Comparison of ENCODE assay signal across 1 cellular context in the genomic region with DNA sequence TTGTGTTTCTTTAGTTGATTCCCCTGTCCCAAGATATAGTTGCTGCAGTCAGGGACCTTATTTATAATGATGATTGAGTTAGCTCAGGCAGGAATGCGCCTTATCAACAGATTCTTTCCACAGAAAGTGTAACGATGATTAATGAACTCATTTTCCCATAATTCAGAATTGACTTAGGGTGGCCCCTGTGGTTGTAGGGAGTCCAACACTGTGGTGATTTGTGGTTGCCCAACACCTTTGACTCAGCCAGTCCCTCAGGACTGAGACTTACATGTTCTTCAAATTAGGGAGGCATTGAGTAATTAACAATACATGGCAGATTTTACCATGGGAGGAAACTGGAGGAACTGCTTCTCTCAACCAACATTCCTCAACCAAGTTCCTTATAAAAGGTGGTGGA.
TF ChIP-seq lines count a peak whose summit lies in the region.

No MANE protein-coding gene starts in this region.

TF ChIP-seq in GM12878, 131 proteins besides CTCF, POLR2A, EP300 and RAD21 (continued from another document):
- TF ChIP-seq, protein P1, sequence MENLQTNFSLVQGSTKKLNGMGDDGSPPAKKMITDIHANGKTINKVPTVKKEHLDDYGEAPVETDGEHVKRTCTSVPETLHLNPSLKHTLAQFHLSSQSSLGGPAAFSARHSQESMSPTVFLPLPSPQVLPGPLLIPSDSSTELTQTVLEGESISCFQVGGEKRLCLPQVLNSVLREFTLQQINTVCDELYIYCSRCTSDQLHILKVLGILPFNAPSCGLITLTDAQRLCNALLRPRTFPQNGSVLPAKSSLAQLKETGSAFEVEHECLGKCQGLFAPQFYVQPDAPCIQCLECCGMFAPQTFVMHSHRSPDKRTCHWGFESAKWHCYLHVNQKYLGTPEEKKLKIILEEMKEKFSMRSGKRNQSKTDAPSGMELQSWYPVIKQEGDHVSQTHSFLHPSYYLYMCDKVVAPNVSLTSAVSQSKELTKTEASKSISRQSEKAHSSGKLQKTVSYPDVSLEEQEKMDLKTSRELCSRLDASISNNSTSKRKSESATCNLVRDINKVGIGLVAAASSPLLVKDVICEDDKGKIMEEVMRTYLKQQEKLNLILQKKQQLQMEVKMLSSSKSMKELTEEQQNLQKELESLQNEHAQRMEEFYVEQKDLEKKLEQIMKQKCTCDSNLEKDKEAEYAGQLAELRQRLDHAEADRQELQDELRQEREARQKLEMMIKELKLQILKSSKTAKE (IDR thresholded peaks at IDR 0.05; ENCODE audit: low read depth, poor library complexity, severe bottlenecking) = peak; percentile 12
- TF ChIP-seq, protein P2, sequence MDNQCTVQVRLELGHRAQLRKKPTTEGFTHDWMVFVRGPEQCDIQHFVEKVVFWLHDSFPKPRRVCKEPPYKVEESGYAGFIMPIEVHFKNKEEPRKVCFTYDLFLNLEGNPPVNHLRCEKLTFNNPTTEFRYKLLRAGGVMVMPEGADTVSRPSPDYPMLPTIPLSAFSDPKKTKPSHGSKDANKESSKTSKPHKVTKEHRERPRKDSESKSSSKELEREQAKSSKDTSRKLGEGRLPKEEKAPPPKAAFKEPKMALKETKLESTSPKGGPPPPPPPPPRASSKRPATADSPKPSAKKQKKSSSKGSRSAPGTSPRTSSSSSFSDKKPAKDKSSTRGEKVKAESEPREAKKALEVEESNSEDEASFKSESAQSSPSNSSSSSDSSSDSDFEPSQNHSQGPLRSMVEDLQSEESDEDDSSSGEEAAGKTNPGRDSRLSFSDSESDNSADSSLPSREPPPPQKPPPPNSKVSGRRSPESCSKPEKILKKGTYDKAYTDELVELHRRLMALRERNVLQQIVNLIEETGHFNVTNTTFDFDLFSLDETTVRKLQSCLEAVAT (IDR thresholded peaks at IDR 0.05) = peak; percentile 48; the same call in 1 of the 2 replicates
- TF ChIP-seq DPF2 (IDR thresholded peaks at IDR 0.05) (peak; percentile 46; the same call in 1 of the 2 replicates), MTA2 (IDR thresholded peaks at IDR 0.05; ENCODE audit: low read depth) (peak; percentile 88), ZSCAN29 (IDR thresholded peaks at IDR 0.05) (no peak), MEF2B (IDR thresholded peaks at IDR 0.05; ENCODE audit: partially characterized antibody, poor library complexity, severe bottlenecking) (peak; percentile 65), ZZZ3 (IDR thresholded peaks at IDR 0.05; ENCODE audit: control insufficient read depth, insufficient read length, low read depth) (no peak), BCL11A (IDR thresholded peaks at IDR 0.05; ENCODE audit: low read depth, low read length) (peak; percentile 31; the same call in 1 of the 2 replicates), RELA (IDR thresholded peaks at IDR 0.05; ENCODE audit: borderline replicate concordance, partially characterized antibody) (peak; percentile 24), IKZF1 (conservative IDR thresholded peaks at IDR 0.05) (peak; percentile 78), GATAD2B (conservative IDR thresholded peaks at IDR 0.05; ENCODE audit: low read depth) (peak; percentile 59), TBL1XR1 (IDR thresholded peaks at IDR 0.05; ENCODE audit: low read depth, low read length) (no peak), SUPT20H (IDR thresholded peaks at IDR 0.05; ENCODE audit: borderline replicate concordance, control insufficient read depth, low read depth, low read length) (no peak), ETV6 (conservative IDR thresholded peaks at IDR 0.05 in 1 of 2, IDR thresholded peaks at IDR 0.05 in 1 of 2; ENCODE audit: borderline replicate concordance in 1 of 2, low read depth in 1 of 2) (no peak), CBX5 (IDR thresholded peaks at IDR 0.05; ENCODE audit: low read depth) (no peak)
- TF ChIP-seq, protein P3, sequence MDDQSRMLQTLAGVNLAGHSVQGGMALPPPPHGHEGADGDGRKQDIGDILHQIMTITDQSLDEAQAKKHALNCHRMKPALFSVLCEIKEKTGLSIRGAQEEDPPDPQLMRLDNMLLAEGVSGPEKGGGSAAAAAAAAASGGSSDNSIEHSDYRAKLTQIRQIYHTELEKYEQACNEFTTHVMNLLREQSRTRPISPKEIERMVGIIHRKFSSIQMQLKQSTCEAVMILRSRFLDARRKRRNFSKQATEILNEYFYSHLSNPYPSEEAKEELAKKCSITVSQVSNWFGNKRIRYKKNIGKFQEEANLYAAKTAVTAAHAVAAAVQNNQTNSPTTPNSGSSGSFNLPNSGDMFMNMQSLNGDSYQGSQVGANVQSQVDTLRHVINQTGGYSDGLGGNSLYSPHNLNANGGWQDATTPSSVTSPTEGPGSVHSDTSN (IDR thresholded peaks at IDR 0.05; ENCODE audit: insufficient replicate concordance, low read depth, low read length) = no peak
